Comparison of ENCODE assay signal across 10 cellular contexts in the genomic region with DNA sequence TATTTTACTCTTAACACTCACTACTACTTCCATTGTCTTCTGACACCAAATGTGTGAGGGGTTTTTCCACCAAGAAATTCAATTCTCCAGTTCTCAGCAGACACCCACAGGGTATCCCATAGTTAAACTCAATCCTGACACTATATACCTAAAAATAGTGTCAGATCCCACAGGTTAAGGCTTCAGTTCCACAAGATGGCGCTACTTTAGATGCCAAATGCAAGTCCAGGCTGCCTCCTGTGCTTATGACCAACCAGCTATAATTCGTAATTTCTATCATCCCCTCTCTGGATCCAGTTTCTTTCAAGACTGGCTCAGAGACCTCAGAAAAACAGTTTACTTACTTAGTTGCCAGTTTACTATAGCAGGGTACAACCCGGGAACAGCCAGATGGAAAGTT.
DNase-seq lines count a peak whose midpoint lies in the region; ATAC-seq and TF ChIP-seq lines count a peak whose summit lies in the region.
"Had no signal": no experiment of that assay in that cellular context is flagged by ENCODE, and none has a peak within 500 bp of the region (broad histone marks: within the 10 kb centered on the region; RNA-seq: fewer than 3 reads in every experiment).

No MANE protein-coding gene starts in this region.

- no peaks in the 10 kb centered on the region for H3K9me3 ChIP-seq in right cardiac atrium (ENCODE audit: control insufficient read depth, low read length)

- ATAC-seq in natural killer cell: no peak
- ATAC-seq in right cardiac atrium: no peak

- intact Hi-C loops in natural killer cell (cut with micrococcal nuclease) (no loop called here), right cardiac atrium (cut with DNase I) (no loop called here)

- 51% methylated on average over 3 of the region's 3 CpGs for WGBS in right cardiac atrium

- H3K27me3 ChIP-seq in right cardiac atrium (ENCODE audit: control insufficient read depth, insufficient read depth): no peaks in the 10 kb centered on the region

- H3K9me3 Mint-ChIP-seq in progenitor cell of endocrine pancreas (ENCODE audit: low read depth) (peaks cover 9% of the 10 kb centered on the region), natural killer cell (peaks cover 6 to 9% of the 10 kb centered on the region in 2 donors)
- H3K9me3 Mint-ChIP-seq: activated B cell treated with CpG ODN at 0.5 μM for 24 hours had no signal

- H3K4me3 ChIP-seq in choroid plexus epithelial cell (ENCODE audit: low read depth, low read length): no peak overlapping the region
- H3K4me3 ChIP-seq in right cardiac atrium (ENCODE audit: low read length): no peak overlapping the region

- H3K27ac Mint-ChIP-seq in progenitor cell of endocrine pancreas (no peak overlapping the region), natural killer cell (no peak overlapping the region)
- H3K27ac Mint-ChIP-seq: activated B cell treated with CpG ODN at 0.5 μM for 24 hours had no signal

- H3K4me3 Mint-ChIP-seq in progenitor cell of endocrine pancreas (ENCODE audit: low read depth) (no peak overlapping the region), natural killer cell (no peak overlapping the region)
- H3K4me3 Mint-ChIP-seq: activated B cell treated with CpG ODN at 0.5 μM for 24 hours, naive B cell had no signal

- no peak overlapping the region for H3K27ac ChIP-seq in right cardiac atrium (ENCODE audit: low read length)

- H3K4me1 Mint-ChIP-seq in progenitor cell of endocrine pancreas (ENCODE audit: low read depth) (peaks cover 4% of the 10 kb centered on the region), natural killer cell (no peaks in the 10 kb centered on the region)
- H3K4me1 Mint-ChIP-seq: activated B cell treated with CpG ODN at 0.5 μM for 24 hours, naive B cell had no signal

- peaks cover 3% of the 10 kb centered on the region for H3K36me3 Mint-ChIP-seq in progenitor cell of endocrine pancreas (ENCODE audit: insufficient read depth)
- no peaks in the 10 kb centered on the region for H3K36me3 Mint-ChIP-seq in natural killer cell
- H3K36me3 Mint-ChIP-seq: naive B cell had no signal

- DNase-seq in NCI-H1694 treated with DMSO at 0.1 percent for 48 hours (lab: John Stamatoyannopoulos, UW): peak; percentile 19
- DNase-seq in NCI-H1694 (lab: John Stamatoyannopoulos, UW): no peak
- peak; percentile 52 for DNase-seq in NCI-H82 treated with DMSO at 0.1 percent for 48 hours (lab: John Stamatoyannopoulos, UW; ENCODE audit: unreplicated experiment)
- peak; percentile 81 for DNase-seq in choroid plexus epithelial cell (ENCODE audit: low read depth)
- no peak for DNase-seq in progenitor cell of endocrine pancreas (ENCODE audit: low spot score, unreplicated experiment)
- DNase-seq in natural killer cell: no peak
- DNase-seq in right cardiac atrium: no peak
- DNase-seq in KG1 (lab: John Stamatoyannopoulos, UW): no peak
- DNase-seq: activated B cell treated with CpG ODN at 0.5 μM for 24 hours, naive B cell had no signal

- peak; percentile 62 for TF ChIP-seq CTCF in choroid plexus epithelial cell (conservative IDR thresholded peaks at IDR 0.05; ENCODE audit: low read depth, low read length)
- peak; percentile 58 for TF ChIP-seq CTCF in progenitor cell of endocrine pancreas (IDR thresholded peaks at IDR 0.05; ENCODE audit: unreplicated experiment)
- TF ChIP-seq CTCF in natural killer cell (IDR thresholded peaks at IDR 0.05): no peak

- H3K4me1 ChIP-seq in right cardiac atrium (ENCODE audit: control insufficient read depth, insufficient read depth, low read length): no peaks in the 10 kb centered on the region

- H3K27me3 Mint-ChIP-seq in progenitor cell of endocrine pancreas (no peaks in the 10 kb centered on the region), natural killer cell (ENCODE audit: low read depth in 2 of 2) (no peaks in the 10 kb centered on the region)
- H3K27me3 Mint-ChIP-seq: activated B cell treated with CpG ODN at 0.5 μM for 24 hours, naive B cell had no signal

Comparison
In these comparisons a context has a peak if more than half of its experiments do, and no peak if none do; other contexts are left out.
1. DNase-seq: peak in NCI-H1694 treated with DMSO at 0.1 percent for 48 hours (single experiment), NCI-H82 treated with DMSO at 0.1 percent for 48 hours (single experiment) and choroid plexus epithelial cell (single experiment); none in NCI-H1694 (single experiment), progenitor cell of endocrine pancreas (single experiment), natural killer cell (single experiment), right cardiac atrium (0 of 3) and KG1 (single experiment).